Comparison of ENCODE assay signal across 10 cellular contexts in the genomic region with DNA sequence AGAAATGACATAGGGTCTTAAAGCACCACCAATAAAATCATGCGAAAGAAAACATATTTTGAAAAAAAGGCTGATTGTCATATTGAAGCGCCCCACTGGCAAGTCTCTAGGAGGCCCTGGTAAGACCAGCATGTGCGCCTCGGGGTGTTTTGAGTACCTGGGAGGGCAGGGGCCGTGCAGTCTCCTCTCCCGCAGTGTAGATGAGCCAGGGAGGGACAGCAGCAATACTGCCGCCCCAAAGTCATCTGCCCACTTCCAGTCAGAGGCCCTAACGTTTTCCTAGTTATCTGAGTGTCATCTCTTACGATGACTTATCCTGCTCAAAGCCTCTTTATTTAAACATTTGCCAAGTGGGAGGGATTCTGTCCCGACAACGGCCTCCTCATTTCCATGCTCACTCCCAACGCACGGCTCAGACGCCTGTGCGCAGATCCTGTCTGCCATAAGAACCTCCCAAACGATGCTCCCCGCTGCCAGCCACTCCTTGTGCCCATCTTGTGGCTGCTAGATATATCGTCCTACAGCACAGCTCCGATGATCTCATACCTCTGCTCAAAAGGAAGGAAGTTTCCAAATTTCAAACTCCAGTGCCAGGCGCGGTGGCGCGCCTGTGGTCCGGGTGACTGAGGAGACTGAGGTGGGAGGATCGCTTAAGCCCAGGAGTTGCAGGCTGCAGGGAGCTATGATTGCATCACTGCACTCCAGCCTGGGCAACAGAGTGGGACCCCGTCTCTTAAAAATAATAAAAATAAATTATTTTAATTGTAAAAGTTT. TPM values are rescaled to one million over a fixed set of nuclear protein-coding genes. Genes with fewer than 3 reads are reported as not detected.
DNase-seq lines count a peak whose midpoint lies in the region; ATAC-seq and TF ChIP-seq lines count a peak whose summit lies in the region.
"Had no signal": no experiment of that assay in that cellular context is flagged by ENCODE, and none has a peak within 500 bp of the region (broad histone marks: within the 10 kb centered on the region; RNA-seq: fewer than 3 reads in every experiment).

No MANE protein-coding gene starts in this region.

- H3K4me1 Mint-ChIP-seq in stimulated activated naive CD8-positive, alpha-beta T cell treated with anti-CD3 and anti-CD28 coated beads, Interleukin-15, amount 100 ng/mL, for 72 hours = peaks cover 5% of the 10 kb centered on the region

- CTCF ChIA-PET in SK-N-SH (lab: Yijun Ruan, JAX) = interaction anchor here (0.6 to 8.3 kb wide), 24 partner anchors 13 to 403 kb away, joined by 3 to 82 read pairs (median 4); a partner anchor contains a TSS

- no peak overlapping the region for H2AFZ ChIP-seq in SK-N-SH (ENCODE audit: low read depth)
- no peak overlapping the region for H2AFZ ChIP-seq in mesenchymal stem cell (ENCODE audit: low read depth, low read length)

- H3K4me1 ChIP-seq in SK-N-SH (ENCODE audit: control insufficient read depth in 1 of 2, insufficient read depth in 2 of 2, low read depth in 1 of 2, low read length in 1 of 2) (peaks cover 0 to 13% of the 10 kb centered on the region in 2 experiments; a peak in 2 of 4 replicates), mesenchymal stem cell (ENCODE audit: control insufficient read depth, insufficient read depth, low read depth, low read length) (no peaks in the 10 kb centered on the region), aorta (ENCODE audit: control insufficient read depth in 1 of 2, insufficient read depth in 2 of 2, low read length in 2 of 2) (peaks cover 0 to 1% of the 10 kb centered on the region in 2 donors)

- intact Hi-C loops in aorta (cut with DNase I) = loop anchor here in 1 of 2 donors (2.0 to 5.0 kb wide), 2 partner anchors 44 to 99 kb away; a partner anchor contains a TSS

- POLR2A ChIA-PET in SK-N-SH (lab: Yijun Ruan, JAX) = no interaction called here

- no peaks in the 10 kb centered on the region for H3K9me2 ChIP-seq in SK-N-SH

- no peaks in the 10 kb centered on the region for H3K27me3 Mint-ChIP-seq in stimulated activated naive CD8-positive, alpha-beta T cell treated with anti-CD3 and anti-CD28 coated beads, Interleukin-15, amount 100 ng/mL, for 72 hours

- no peak overlapping the region for H3K23ac ChIP-seq in mesenchymal stem cell (ENCODE audit: low read length in 2 of 2)

- H3K4me2 ChIP-seq in SK-N-SH (no peak overlapping the region), mesenchymal stem cell (ENCODE audit: low read length, poor library complexity, severe bottlenecking) (no peak overlapping the region)

- H2AK5ac ChIP-seq in mesenchymal stem cell (ENCODE audit: low read length, severe bottlenecking) = no peak overlapping the region

- H4K20me1 ChIP-seq in SK-N-SH (ENCODE audit: insufficient read depth) = no peaks in the 10 kb centered on the region

- H3K27ac Mint-ChIP-seq in stimulated activated naive CD8-positive, alpha-beta T cell treated with anti-CD3 and anti-CD28 coated beads, Interleukin-15, amount 100 ng/mL, for 72 hours = no peak overlapping the region

- H4K8ac ChIP-seq in mesenchymal stem cell (ENCODE audit: low read length) = peak overlapping the region; percentile 32

- peak; percentile 11 for DNase-seq in SK-N-SH
- peak; percentile 75 for DNase-seq in coronary artery (ENCODE audit: low spot score)
- no peak for DNase-seq in mesenchymal stem cell
- DNase-seq in aorta = peak; percentile 79 to 81
- no peak for DNase-seq in stimulated activated naive CD8-positive, alpha-beta T cell treated with anti-CD3 and anti-CD28 coated beads, Interleukin-15, amount 100 ng/mL, for 72 hours
- DNase-seq in D341Med (ENCODE audit: low spot score) = no peak
- DNase-seq: NCI-H1436 treated with DMSO at 0.1 percent for 48 hours had no signal

- no peaks in the 10 kb centered on the region for H3K9me3 ChIP-seq in SK-N-SH
- no peaks in the 10 kb centered on the region for H3K9me3 ChIP-seq in mesenchymal stem cell (ENCODE audit: control insufficient read depth, low read length)
- H3K9me3 ChIP-seq in aorta (ENCODE audit: control insufficient read depth, low read length) = no peaks in the 10 kb centered on the region

- no peak overlapping the region for H3K4ac ChIP-seq in mesenchymal stem cell (ENCODE audit: low read depth in 1 of 2, low read length in 2 of 2)

- H2BK120ac ChIP-seq in mesenchymal stem cell (ENCODE audit: low read depth, low read length) = no peak overlapping the region

- no peak overlapping the region for H3K27ac ChIP-seq in SK-N-SH (ENCODE audit: low read depth in 2 of 2, low read length in 1 of 2)
- peak overlapping the region in 1 of 2 donors; percentile 61 for H3K27ac ChIP-seq in coronary artery
- H3K27ac ChIP-seq in mesenchymal stem cell (ENCODE audit: low read length, poor library complexity, severe bottlenecking) = no peak overlapping the region
- no peak overlapping the region for H3K27ac ChIP-seq in aorta (ENCODE audit: low read depth in 1 of 2, low read length in 2 of 2)
- H3K27ac ChIP-seq: 22Rv1 had no signal

- H3K36me3 ChIP-seq in SK-N-SH (replicated peaks in 1 of 2; ENCODE audit: control insufficient read depth in 1 of 2, insufficient read depth in 2 of 2, low read length in 1 of 2) = no peaks in the 10 kb centered on the region
- peaks cover 0 to 3% of the 10 kb centered on the region in 2 experiments for H3K36me3 ChIP-seq in mesenchymal stem cell (ENCODE audit: control insufficient read depth in 1 of 2, insufficient read depth in 2 of 2, low read depth in 1 of 2, low read length in 2 of 2)
- H3K36me3 ChIP-seq in aorta (ENCODE audit: control insufficient read depth in 1 of 2, insufficient read depth in 2 of 2, low read length in 1 of 2) = no peaks in the 10 kb centered on the region

- ATAC-seq in SK-N-SH treated with all-trans-retinoic acid at 6 μM for 48 hours = no peak
- ATAC-seq in aorta (ENCODE audit: low FRiP score) = peak; percentile 58
- no peak for ATAC-seq in stimulated activated naive CD8-positive, alpha-beta T cell treated with anti-CD3 and anti-CD28 coated beads, Interleukin-15, amount 100 ng/mL, for 72 hours
- no peak for ATAC-seq in GM21367 (IDR thresholded peaks at IDR 0.05; ENCODE audit: unreplicated experiment)

- 92% methylated on average over 26 of the region's 26 CpGs for WGBS in SK-N-SH (ENCODE audit: low lambda C conversion rate)
- 87% methylated on average over 24 of the region's 26 CpGs for WGBS in mesenchymal stem cell
- WGBS in aorta, 2 donors = 87 to 91% methylated on average over 26 of the region's 26 CpGs

- no peaks in the 10 kb centered on the region for H3K79me2 ChIP-seq in SK-N-SH (ENCODE audit: insufficient read depth)

- no peaks in the 10 kb centered on the region for H3K9me3 Mint-ChIP-seq in stimulated activated naive CD8-positive, alpha-beta T cell treated with anti-CD3 and anti-CD28 coated beads, Interleukin-15, amount 100 ng/mL, for 72 hours

- peak overlapping the region; percentile 34 for H2BK15ac ChIP-seq in mesenchymal stem cell (ENCODE audit: low read depth, poor library complexity, severe bottlenecking)

- no peak overlapping the region for H4K91ac ChIP-seq in mesenchymal stem cell (ENCODE audit: low read length)

- H3K9ac ChIP-seq in SK-N-SH = no peak overlapping the region
- no peak overlapping the region for H3K9ac ChIP-seq in mesenchymal stem cell (ENCODE audit: low read length)

- H3K18ac ChIP-seq in mesenchymal stem cell (ENCODE audit: low read depth in 1 of 2, low read length in 2 of 2) = no peak overlapping the region

- no peak overlapping the region for H3K14ac ChIP-seq in mesenchymal stem cell (ENCODE audit: low read length in 2 of 2)

- TF ChIP-seq CTCF in SK-N-SH (IDR thresholded peaks at IDR 0.05) = no peak
- no peak for TF ChIP-seq CTCF in coronary artery (IDR thresholded peaks at IDR 0.05)

- TF ChIP-seq EP300 in SK-N-SH (IDR thresholded peaks at IDR 0.05; ENCODE audit: borderline replicate concordance in 1 of 2, low read depth in 1 of 2, low read length in 1 of 2) = no peak

- no peak overlapping the region for H3K4me3 ChIP-seq in SK-N-SH (ENCODE audit: low read depth in 2 of 2, low read length in 1 of 2)
- H3K4me3 ChIP-seq in coronary artery = peak overlapping the region; percentile 28
- H3K4me3 ChIP-seq in mesenchymal stem cell (ENCODE audit: insufficient read depth in 1 of 2, low read depth in 1 of 2, low read length in 2 of 2) = no peak overlapping the region
- no peak overlapping the region for H3K4me3 ChIP-seq in aorta (ENCODE audit: low read length in 2 of 2)

- no peak overlapping the region for H2BK5ac ChIP-seq in mesenchymal stem cell (ENCODE audit: low read depth, low read length, poor library complexity, severe bottlenecking)

- H2BK12ac ChIP-seq in mesenchymal stem cell (ENCODE audit: low read length in 2 of 2) = no peak overlapping the region

- H3K4me3 Mint-ChIP-seq in stimulated activated naive CD8-positive, alpha-beta T cell treated with anti-CD3 and anti-CD28 coated beads, Interleukin-15, amount 100 ng/mL, for 72 hours = no peak overlapping the region

- no peaks in the 10 kb centered on the region for H3K79me1 ChIP-seq in mesenchymal stem cell (replicated peaks; ENCODE audit: low read length, poor library complexity, severe bottlenecking)

- H3F3A ChIP-seq in SK-N-SH (replicated peaks; ENCODE audit: insufficient read depth) = no peaks in the 10 kb centered on the region

- H3K27me3 ChIP-seq in SK-N-SH (ENCODE audit: insufficient read depth) (no peaks in the 10 kb centered on the region), mesenchymal stem cell (ENCODE audit: control insufficient read depth in 1 of 2, insufficient read depth in 1 of 2, low read length in 2 of 2) (no peaks in the 10 kb centered on the region), aorta (ENCODE audit: control insufficient read depth in 1 of 2, insufficient read depth in 2 of 2, low read length in 1 of 2) (no peaks in the 10 kb centered on the region)

- TF ChIP-seq RAD21 in SK-N-SH (IDR thresholded peaks at IDR 0.05; ENCODE audit: low read length) = no peak

TF ChIP-seq in SK-N-SH, 30 proteins besides CTCF, POLR2A, EP300 and RAD21 (continues in another document):
- TF ChIP-seq FOXM1 (IDR thresholded peaks at IDR 0.05; ENCODE audit: low read depth) (no peak), MXI1 (IDR thresholded peaks at IDR 0.05; ENCODE audit: low read depth, low read length) (no peak), ELF1 (IDR thresholded peaks at IDR 0.05) (no peak)

TF ChIP-seq in SK-N-SH treated with all-trans-retinoic acid at 6 μM for 48 hours, 23 proteins besides CTCF, POLR2A, EP300 and RAD21 (continues in another document):
- no peak for TF ChIP-seq ESRRG (CRISPR knock-in tag; IDR thresholded peaks at IDR 0.05)
- no peak for TF ChIP-seq ZFP30 (CRISPR knock-in tag; IDR thresholded peaks at IDR 0.05)

RNA-seq across cellular contexts. Expression of a gene that starts 17.2 kb away (rescaled TPM):
- 0.16 and 0.24 TPM in 2 replicates for polyA plus RNA-seq in SK-N-SH (2012; rRNA removed)
- 0.20 and 0.26 TPM in 2 replicates for polyA plus RNA-seq in SK-N-SH (2012; cell fraction: cytosol; rRNA removed)
- polyA plus RNA-seq in SK-N-SH (2012; cell fraction: nucleus; rRNA removed) = 0.13 and 0.20 TPM in 2 replicates
- 0.32 TPM for polyA plus RNA-seq in mesenchymal stem cell (2013, experiment 1 of 2)
- 0.34 TPM for polyA plus RNA-seq in mesenchymal stem cell (2013, experiment 2 of 2)
- total RNA-seq in aorta = 10 to 100 TPM; 34.6 to 45.2 TPM
- 10 to 100 TPM; 13.7 to 14.9 TPM for polyA plus RNA-seq in aorta

RNA-seq across cellular contexts. Expression of a gene that starts 45.3 kb away (rescaled TPM):
- 16.6 and 19.0 TPM in 2 replicates for polyA plus RNA-seq in SK-N-SH (2012; rRNA removed)
- polyA plus RNA-seq in SK-N-SH (2012; cell fraction: cytosol; rRNA removed) = 20.5 and 27.1 TPM in 2 replicates
- 4.9 and 8.8 TPM in 2 replicates for polyA plus RNA-seq in SK-N-SH (2012; cell fraction: nucleus; rRNA removed)
- 8.2 TPM for polyA plus RNA-seq in mesenchymal stem cell (2013, experiment 1 of 2)
- polyA plus RNA-seq in mesenchymal stem cell (2013, experiment 2 of 2) = 9.6 TPM
- 10 to 100 TPM; 33.4 to 34.7 TPM for total RNA-seq in aorta
- 10 to 100 TPM; 19.4 to 25.7 TPM for polyA plus RNA-seq in aorta

Comparison
In these comparisons a context has a peak if more than half of its experiments do, and no peak if none do; other contexts are left out.
1. DNase-seq: peak in SK-N-SH (single experiment), coronary artery (single experiment) and aorta (2 of 2); none in mesenchymal stem cell (single experiment), stimulated activated naive CD8-positive, alpha-beta T cell treated with anti-CD3 and anti-CD28 coated beads, Interleukin-15, amount 100 ng/mL, for 72 hours (0 of 2) and D341Med (single experiment).
2. RNA of a gene that starts 17.2 kb away (polyA plus RNA-seq): 13.7 to 14.9 TPM in aorta; 0.13 to 0.26 TPM in SK-N-SH; every median in the first group is over 10 times any median in the second.